Comparison of ENCODE assay signal across 1 cellular context in genomic region chr16:20906871-20907255, GRCh38.
TF ChIP-seq lines count a peak whose summit lies in the region.

No MANE protein-coding gene starts in this region.

TF ChIP-seq in IMR-90, 13 proteins besides CTCF, POLR2A, EP300 and RAD21:
- TF ChIP-seq FOS (IDR thresholded peaks at IDR 0.05; ENCODE audit: low read depth, low read length): no peak
- no peak for TF ChIP-seq CHD1 (IDR thresholded peaks at IDR 0.05; ENCODE audit: low read depth, low read length)
- TF ChIP-seq ELK1 (IDR thresholded peaks at IDR 0.05; ENCODE audit: borderline replicate concordance, low read depth, low read length): no peak
